8 cellular contexts compared by ENCODE assay signal in the genomic region with DNA sequence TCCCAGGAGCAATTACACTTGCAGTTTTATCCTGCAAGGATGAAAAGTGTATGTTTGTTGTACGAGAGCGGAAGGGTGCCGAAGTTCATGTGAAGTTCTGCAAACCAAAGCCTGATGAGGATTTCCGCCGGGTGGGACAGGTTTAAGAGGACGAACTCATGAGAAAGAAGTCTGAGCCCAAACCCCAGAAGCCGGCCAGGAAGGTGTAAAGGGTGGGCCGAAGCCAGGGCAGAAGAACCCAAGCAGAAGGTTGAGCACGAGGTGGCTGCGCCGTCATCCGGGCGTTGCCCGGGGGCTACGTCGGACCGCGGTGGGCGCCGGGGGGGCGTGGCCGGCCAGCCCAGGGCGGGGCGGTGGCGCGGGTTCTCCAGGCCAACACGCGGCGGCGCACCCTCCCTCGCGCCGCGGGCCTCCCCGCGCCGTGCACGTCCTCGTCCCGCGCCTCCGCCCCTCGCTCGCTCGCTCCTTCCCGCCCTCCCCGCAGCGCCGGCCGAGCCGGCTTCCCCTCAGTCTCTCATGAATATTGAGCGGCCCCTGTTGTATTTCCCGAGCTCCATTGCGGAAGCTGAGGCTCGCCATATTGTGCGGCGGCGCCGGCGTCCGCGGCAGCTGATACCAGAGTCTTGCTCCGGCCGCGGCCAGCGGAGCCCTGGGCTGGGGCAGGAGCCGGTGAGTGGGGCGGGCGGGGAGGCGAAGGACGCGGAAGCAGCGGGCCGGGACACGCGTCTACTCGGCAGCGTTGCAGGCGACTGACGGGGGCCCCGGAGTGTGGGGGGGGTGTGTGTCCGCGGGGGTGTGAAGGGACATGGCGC. TPM values are rescaled to one million over a fixed set of nuclear protein-coding genes. Genes with fewer than 3 reads are reported as not detected.
DNase-seq lines count a peak whose midpoint lies in the region; ATAC-seq and TF ChIP-seq lines count a peak whose summit lies in the region.

Gene RNF2 (plus strand): TSS at position 578 of the 812 bp plus-strand sequence. CDS start 41,996 bp downstream, outside the sequence.

- H3K4me1 ChIP-seq in CD8-positive, alpha-beta memory T cell (ENCODE audit: insufficient read depth, low read length): peaks cover 13% of the 10 kb centered on the region
- H3K4me1 ChIP-seq in NT2/D1 (ENCODE audit: insufficient read depth, insufficient read length) (no peaks in the 10 kb centered on the region), mononuclear cell (ENCODE audit: insufficient read depth, low read length) (peaks cover 15% of the 10 kb centered on the region)

- CTCF ChIA-PET in CD8-positive, alpha-beta memory T cell (lab: Charles Lee): interaction anchor here (0.7 to 1.4 kb wide), 6 partner anchors 12 to 240 kb away, joined by 3 to 6 read pairs (median 4); no protein-coding TSS in a partner anchor

- H3K27ac Mint-ChIP-seq in CD8-positive, alpha-beta memory T cell: peak within 1 kb of the TSS; percentile 90 to 99 (median 96)

- ATAC-seq in GM19463 (IDR thresholded peaks at IDR 0.05; ENCODE audit: unreplicated experiment): peak; percentile 87

- POLR2A ChIA-PET in CD8-positive, alpha-beta memory T cell (lab: Charles Lee): interaction anchor here (0.6 to 1.3 kb wide), 5 partner anchors 20 to 266 kb away, joined by 4 to 6 read pairs (median 5); partner anchors contain the start of genes NIBAN1, SWT1 and TRMT1L

- no peaks in the 10 kb centered on the region for H3K9me3 Mint-ChIP-seq in CD8-positive, alpha-beta memory T cell

- peak within 1 kb of the TSS; percentile 78 for H3K4me3 ChIP-seq in CD8-positive, alpha-beta memory T cell (ENCODE audit: low read length)
- peak within 1 kb of the TSS; percentile 88 for H3K4me3 ChIP-seq in HL-60 (replicated peaks; ENCODE audit: insufficient read depth, low read length)
- H3K4me3 ChIP-seq in NT2/D1 (ENCODE audit: insufficient read length, low read depth): peak within 1 kb of the TSS; percentile 88
- H3K4me3 ChIP-seq in epithelial cell of esophagus (ENCODE audit: low read length): peak within 1 kb of the TSS; percentile 77
- H3K4me3 ChIP-seq in mononuclear cell (ENCODE audit: low read length): peak within 1 kb of the TSS; percentile 82

- H3K4me3 Mint-ChIP-seq in CD8-positive, alpha-beta memory T cell: peak within 1 kb of the TSS; percentile 89 to 98 (median 95)

- peaks cover 0 to 10% (median 0%) of the 10 kb centered on the region in 3 donors for H3K36me3 Mint-ChIP-seq in CD8-positive, alpha-beta memory T cell

- no peaks in the 10 kb centered on the region for H3K27me3 ChIP-seq in CD8-positive, alpha-beta memory T cell (ENCODE audit: insufficient read depth, low read length, poor library complexity, severe bottlenecking)
- H3K27me3 ChIP-seq in HL-60 (ENCODE audit: insufficient read depth, poor library complexity, severe bottlenecking) (no peaks in the 10 kb centered on the region), NT2/D1 (ENCODE audit: insufficient read depth, insufficient read length) (peaks cover 10% of the 10 kb centered on the region), mononuclear cell (ENCODE audit: insufficient read depth, low read length) (no peaks in the 10 kb centered on the region)

- H3K9me3 ChIP-seq in CD8-positive, alpha-beta memory T cell (ENCODE audit: low read length): no peaks in the 10 kb centered on the region
- no peaks in the 10 kb centered on the region for H3K9me3 ChIP-seq in NT2/D1 (ENCODE audit: insufficient read depth, low read length)
- no peaks in the 10 kb centered on the region for H3K9me3 ChIP-seq in mononuclear cell (ENCODE audit: low read depth, low read length)

- TF ChIP-seq CTCF in HL-60 (IDR thresholded peaks at IDR 0.05; ENCODE audit: insufficient read depth, low read length): no peak
- no peak for TF ChIP-seq CTCF in epithelial cell of esophagus (IDR thresholded peaks at IDR 0.05; ENCODE audit: insufficient read depth, low read depth, low read length, missing control alignments)

- no peaks in the 10 kb centered on the region for H3K27me3 Mint-ChIP-seq in CD8-positive, alpha-beta memory T cell

- no peaks in the 10 kb centered on the region for H3K36me3 ChIP-seq in CD8-positive, alpha-beta memory T cell (ENCODE audit: insufficient read depth, low read length)
- H3K36me3 ChIP-seq in NT2/D1 (ENCODE audit: insufficient read depth, insufficient read length, low read length): no peaks in the 10 kb centered on the region

- peak within 1 kb of the TSS; percentile 96 for H3K9ac ChIP-seq in NT2/D1 (ENCODE audit: insufficient read length, low read depth)

- H3K4me1 Mint-ChIP-seq in CD8-positive, alpha-beta memory T cell: peaks cover 38 to 53% (median 51%) of the 10 kb centered on the region in 3 donors

- DNase-seq in CD8-positive, alpha-beta memory T cell: peak; percentile 76 to 87 (median 83)
- DNase-seq in HL-60 (ENCODE audit: low read depth in 1 of 2, low spot score in 1 of 2): peak; percentile 57 to 84
- DNase-seq in NT2/D1 (ENCODE audit: low read depth, low spot score): peak; percentile 87
- peak; percentile 61 for DNase-seq in activated T-cell treated with anti-CD3 and anti-CD28 coated beads for 1 hour (ENCODE audit: low read depth)
- peak; percentile 77 for DNase-seq in epithelial cell of esophagus (ENCODE audit: low read depth)
- peak; percentile 44 to 56 for DNase-seq in stimulated activated CD8-positive, alpha-beta memory T cell treated with anti-CD3 and anti-CD28 coated beads, Interleukin-4, amount 100 ng/mL, for 1 hour (ENCODE audit: low read depth in 2 of 2, low spot score in 1 of 2)

- H3K27ac ChIP-seq in CD8-positive, alpha-beta memory T cell (ENCODE audit: low read depth, low read length): peak within 1 kb of the TSS; percentile 72
- peak within 1 kb of the TSS; percentile 70 for H3K27ac ChIP-seq in HL-60 (replicated peaks)

RNA-seq across cellular contexts. Expression of gene RNF2, which starts in this region (rescaled TPM):
- total RNA-seq in CD8-positive, alpha-beta memory T cell: 10 to 100 TPM; 30.5 to 32.2 TPM
- polyA plus RNA-seq in CD8-positive, alpha-beta memory T cell: 29.6 TPM
- 25.9 TPM for total RNA-seq in mononuclear cell

Comparison
In these comparisons a context has a peak if more than half of its experiments do, and no peak if none do; other contexts are left out.
1. Peak in every context shown above with its lines: DNase-seq, ATAC-seq, H3K4me3 ChIP-seq and H3K27ac ChIP-seq.